In the genomic region with DNA sequence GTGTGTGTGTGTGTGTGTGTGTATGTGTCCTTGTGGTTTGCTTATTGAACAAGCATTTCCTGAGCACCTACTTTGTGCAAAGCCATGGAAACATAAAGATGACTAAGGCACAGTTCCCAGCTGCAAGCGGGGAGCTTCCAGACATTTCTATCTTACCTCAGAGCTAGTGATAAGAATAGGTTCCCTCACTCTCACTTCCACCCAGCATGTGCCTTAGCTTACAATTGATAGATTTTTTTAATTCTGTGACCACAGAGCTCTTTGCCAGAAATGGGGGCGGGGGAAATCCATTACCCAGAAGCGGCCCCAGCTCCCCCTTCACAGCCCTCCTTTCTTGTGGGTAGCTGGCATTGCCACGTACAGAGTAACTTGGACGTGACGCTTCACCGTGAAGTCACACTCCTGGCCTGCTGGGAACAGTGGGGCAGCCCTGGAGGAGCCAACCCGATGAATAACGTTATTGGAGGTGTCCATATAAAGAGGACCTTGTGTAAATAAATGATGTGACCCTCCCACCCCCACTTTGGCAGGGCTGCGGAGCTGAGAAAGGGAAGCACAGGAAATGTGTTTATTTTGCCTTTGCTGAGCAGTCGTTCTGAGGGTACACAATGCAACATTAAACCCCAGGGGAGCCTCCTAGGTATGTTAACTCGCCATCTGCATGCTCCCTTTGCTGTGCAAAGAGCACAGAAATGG, we compare ENCODE assay signal across 8 cellular contexts.
A peak's percentile ranks its signal among the peaks of the same experiment; 100 is the strongest.
DNase-seq lines count a peak whose midpoint lies in the region; ATAC-seq and TF ChIP-seq lines count a peak whose summit lies in the region.

No MANE protein-coding gene starts in this region.

- H3K4me1 ChIP-seq in mesenchymal stem cell (ENCODE audit: control insufficient read depth, insufficient read depth, low read depth, low read length) (peaks cover 4% of the 10 kb centered on the region), transverse colon (peaks cover 0 to 3% (median 0%) of the 10 kb centered on the region in 4 donors)

- DNase-seq in EL (peak; percentile 36), NCI-H69 (lab: John Stamatoyannopoulos, UW) (peak; percentile 80), mesenchymal stem cell (peak; percentile 89), transverse colon (peak; percentile 22), SK-N-DZ (ENCODE audit: low spot score) (no peak), H7 (no peak)
- DNase-seq in activated T-cell treated with anti-CD3 and anti-CD28 coated beads, Interleukin-2, amount 50 U/mL, for 72 hours: peak; percentile 88 to 92

- H3K36me3 Mint-ChIP-seq in activated T-cell treated with anti-CD3 and anti-CD28 coated beads, Interleukin-2, amount 50 U/mL, for 72 hours (ENCODE audit: insufficient read depth in 2 of 2): peaks cover 17 to 25% of the 10 kb centered on the region in 2 donors

- no peak overlapping the region for H3K4me3 ChIP-seq in mesenchymal stem cell (ENCODE audit: insufficient read depth in 1 of 2, low read depth in 1 of 2, low read length in 2 of 2)
- H3K4me3 ChIP-seq in transverse colon: no peak overlapping the region
- no peak overlapping the region for H3K4me3 ChIP-seq in H7 (ENCODE audit: insufficient read depth, low read depth, low read length)

- H2BK15ac ChIP-seq in mesenchymal stem cell (ENCODE audit: low read depth, poor library complexity, severe bottlenecking): no peak overlapping the region

- no peak overlapping the region for H3K23ac ChIP-seq in mesenchymal stem cell (ENCODE audit: low read length in 2 of 2)

- no peaks in the 10 kb centered on the region for H3K27me3 Mint-ChIP-seq in activated T-cell treated with anti-CD3 and anti-CD28 coated beads, Interleukin-2, amount 50 U/mL, for 72 hours (ENCODE audit: low read depth)

- TF ChIP-seq POLR2A in transverse colon (IDR thresholded peaks at IDR 0.05): no peak

- H3K9me3 Mint-ChIP-seq in activated T-cell treated with anti-CD3 and anti-CD28 coated beads, Interleukin-2, amount 50 U/mL, for 72 hours: peaks cover 7 to 14% of the 10 kb centered on the region in 2 donors

- peak overlapping the region; percentile 62 to 70 for H3K4me3 Mint-ChIP-seq in activated T-cell treated with anti-CD3 and anti-CD28 coated beads, Interleukin-2, amount 50 U/mL, for 72 hours

- no peaks in the 10 kb centered on the region for H3K79me1 ChIP-seq in mesenchymal stem cell (replicated peaks; ENCODE audit: low read length, poor library complexity, severe bottlenecking)

- H4K91ac ChIP-seq in mesenchymal stem cell (ENCODE audit: low read length): peak overlapping the region; percentile 55

- 56% methylated on average over 11 of the region's 12 CpGs for WGBS in mesenchymal stem cell
- 34 to 60% methylated on average over 2 to 12 of the region's 12 CpGs for WGBS in transverse colon (ENCODE audit: low coverage in 1 of 2), 2 donors

- peak overlapping the region in 1 of 2 experiments; percentile 48 for H3K4ac ChIP-seq in mesenchymal stem cell (ENCODE audit: low read depth in 1 of 2, low read length in 2 of 2)

- in situ Hi-C loops in transverse colon (cut with MboI; ENCODE audit: low pct_ligation_motif_present in 1 of 4, low pct_unique_long_range_greater_than_20kb in 1 of 4, low sequenced_read_pairs in 3 of 4): no loop called here

- H3K27me3 ChIP-seq in mesenchymal stem cell (ENCODE audit: control insufficient read depth in 1 of 2, insufficient read depth in 1 of 2, low read length in 2 of 2) (no peaks in the 10 kb centered on the region), transverse colon (no peaks in the 10 kb centered on the region), H7 (ENCODE audit: control insufficient read depth, insufficient read depth, low read length) (no peaks in the 10 kb centered on the region)

- intact Hi-C loops in transverse colon (cut with DNase I; ENCODE audit: low total_unique reads): no loop called here

- peak overlapping the region; percentile 18 to 29 for H2BK12ac ChIP-seq in mesenchymal stem cell (ENCODE audit: low read length in 2 of 2)

- H2BK5ac ChIP-seq in mesenchymal stem cell (ENCODE audit: low read depth, low read length, poor library complexity, severe bottlenecking): no peak overlapping the region

- H3K4me2 ChIP-seq in mesenchymal stem cell (ENCODE audit: low read length, poor library complexity, severe bottlenecking): peak overlapping the region; percentile 33

- peak; percentile 35 for ATAC-seq in HG02852 (IDR thresholded peaks at IDR 0.05; ENCODE audit: unreplicated experiment)
- peak; percentile 89 to 91 for ATAC-seq in activated T-cell treated with anti-CD3 and anti-CD28 coated beads, Interleukin-2, amount 50 U/mL, for 72 hours (replicated peaks in 1 of 2)

- H3K27ac ChIP-seq in mesenchymal stem cell (ENCODE audit: low read length, poor library complexity, severe bottlenecking): no peak overlapping the region
- no peak overlapping the region for H3K27ac ChIP-seq in transverse colon

- TF ChIP-seq CTCF in transverse colon (IDR thresholded peaks at IDR 0.05): no peak

- H2AFZ ChIP-seq in mesenchymal stem cell (ENCODE audit: low read depth, low read length): no peak overlapping the region

- peak overlapping the region in 1 of 2 experiments; percentile 6 for H3K14ac ChIP-seq in mesenchymal stem cell (ENCODE audit: low read length in 2 of 2)

- H4K8ac ChIP-seq in mesenchymal stem cell (ENCODE audit: low read length): no peak overlapping the region

- H3K9me3 ChIP-seq in mesenchymal stem cell (ENCODE audit: control insufficient read depth, low read length) (no peaks in the 10 kb centered on the region), transverse colon (no peaks in the 10 kb centered on the region)

- H3K9ac ChIP-seq in mesenchymal stem cell (ENCODE audit: low read length): peak overlapping the region; percentile 54

- peaks cover 0 to 3% of the 10 kb centered on the region in 2 experiments for H3K36me3 ChIP-seq in mesenchymal stem cell (ENCODE audit: control insufficient read depth in 1 of 2, insufficient read depth in 2 of 2, low read depth in 1 of 2, low read length in 2 of 2)
- no peaks in the 10 kb centered on the region for H3K36me3 ChIP-seq in transverse colon
- no peaks in the 10 kb centered on the region for H3K36me3 ChIP-seq in H7 (replicated peaks; ENCODE audit: control insufficient read depth, insufficient read depth, low read length)

- peaks cover 81% of the 10 kb centered on the region for H3K4me1 Mint-ChIP-seq in activated T-cell treated with anti-CD3 and anti-CD28 coated beads, Interleukin-2, amount 50 U/mL, for 72 hours (ENCODE audit: low read depth)

- peak overlapping the region; percentile 94 for H3K27ac Mint-ChIP-seq in activated T-cell treated with anti-CD3 and anti-CD28 coated beads, Interleukin-2, amount 50 U/mL, for 72 hours

- TF ChIP-seq EP300 in transverse colon (IDR thresholded peaks at IDR 0.05; ENCODE audit: low read depth): no peak

- H2AK5ac ChIP-seq in mesenchymal stem cell (ENCODE audit: low read length, severe bottlenecking): no peak overlapping the region

- no peak overlapping the region for H2BK120ac ChIP-seq in mesenchymal stem cell (ENCODE audit: low read depth, low read length)

- peak overlapping the region; percentile 67 to 80 for H3K18ac ChIP-seq in mesenchymal stem cell (ENCODE audit: low read depth in 1 of 2, low read length in 2 of 2)

Comparison
In these comparisons a context has a peak if more than half of its experiments do, and no peak if none do; other contexts are left out.
1. DNase-seq: peak in EL (single experiment), NCI-H69 (single experiment), activated T-cell treated with anti-CD3 and anti-CD28 coated beads, Interleukin-2, amount 50 U/mL, for 72 hours (2 of 2), mesenchymal stem cell (single experiment) and transverse colon (single experiment); none in SK-N-DZ (single experiment) and H7 (single experiment).